1 cellular context compared by ENCODE assay signal in the genomic region with DNA sequence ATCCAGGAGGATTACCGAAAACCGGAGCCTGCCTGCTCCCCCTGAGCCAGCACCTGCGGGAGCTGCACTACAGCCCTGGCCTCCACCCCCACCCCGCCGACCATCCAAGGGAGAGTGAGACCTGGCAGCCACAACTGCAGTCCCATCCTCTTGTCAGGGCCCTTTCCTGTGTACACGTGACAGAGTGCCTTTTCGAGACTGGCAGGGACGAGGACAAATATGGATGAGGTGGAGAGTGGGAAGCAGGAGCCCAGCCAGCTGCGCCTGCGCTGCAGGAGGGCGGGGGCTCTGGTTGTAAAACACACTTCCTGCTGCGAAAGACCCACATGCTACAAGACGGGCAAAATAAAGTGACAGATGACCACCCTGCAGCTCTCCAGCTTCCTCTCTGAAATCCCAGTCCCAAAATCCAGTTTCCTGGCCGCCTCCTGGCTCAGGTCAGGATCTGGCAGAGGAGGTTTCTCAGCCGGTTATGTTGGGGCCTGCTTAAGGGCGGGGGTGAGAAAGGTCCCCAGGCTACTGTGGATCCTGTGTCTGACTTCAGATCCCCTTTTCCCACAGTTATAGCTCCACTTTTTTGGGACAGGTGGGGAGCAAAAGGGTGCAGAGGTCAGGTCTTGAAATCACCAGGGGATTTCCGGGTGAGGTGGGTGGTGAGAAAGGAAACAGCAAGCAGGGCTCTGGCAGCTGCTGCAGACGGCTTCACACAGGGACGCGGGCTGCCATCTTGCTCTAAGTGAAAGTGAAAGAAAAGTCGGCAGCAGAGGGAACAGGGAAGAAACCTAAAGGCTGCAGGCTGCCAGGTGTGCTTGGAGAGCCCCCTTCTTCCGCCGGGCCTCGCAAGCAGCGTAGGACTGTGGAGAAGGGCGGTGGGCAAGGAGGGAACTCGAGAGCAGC.
A peak's percentile ranks its signal among the peaks of the same experiment; 100 is the strongest.
TF ChIP-seq lines count a peak whose summit lies in the region.

A gene with protein sequence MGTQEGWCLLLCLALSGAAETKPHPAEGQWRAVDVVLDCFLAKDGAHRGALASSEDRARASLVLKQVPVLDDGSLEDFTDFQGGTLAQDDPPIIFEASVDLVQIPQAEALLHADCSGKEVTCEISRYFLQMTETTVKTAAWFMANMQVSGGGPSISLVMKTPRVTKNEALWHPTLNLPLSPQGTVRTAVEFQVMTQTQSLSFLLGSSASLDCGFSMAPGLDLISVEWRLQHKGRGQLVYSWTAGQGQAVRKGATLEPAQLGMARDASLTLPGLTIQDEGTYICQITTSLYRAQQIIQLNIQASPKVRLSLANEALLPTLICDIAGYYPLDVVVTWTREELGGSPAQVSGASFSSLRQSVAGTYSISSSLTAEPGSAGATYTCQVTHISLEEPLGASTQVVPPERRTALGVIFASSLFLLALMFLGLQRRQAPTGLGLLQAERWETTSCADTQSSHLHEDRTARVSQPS (plus strand): TSS at position 695 of the 897 bp plus-strand sequence. CDS start 207 bp downstream, outside the sequence.

TF ChIP-seq in K562, 482 proteins besides CTCF, POLR2A, EP300 and RAD21 (continued from another document):
- no peak for TF ChIP-seq ZNF75A (CRISPR knock-in tag; IDR thresholded peaks at IDR 0.05)
- TF ChIP-seq RBM34 (IDR thresholded peaks at IDR 0.05; ENCODE audit: borderline replicate concordance, insufficient read depth, low read length) = no peak
- TF ChIP-seq PHF8 (IDR thresholded peaks at IDR 0.05; ENCODE audit: borderline replicate concordance, low read length) = peak; percentile 48
- TF ChIP-seq, protein P1, sequence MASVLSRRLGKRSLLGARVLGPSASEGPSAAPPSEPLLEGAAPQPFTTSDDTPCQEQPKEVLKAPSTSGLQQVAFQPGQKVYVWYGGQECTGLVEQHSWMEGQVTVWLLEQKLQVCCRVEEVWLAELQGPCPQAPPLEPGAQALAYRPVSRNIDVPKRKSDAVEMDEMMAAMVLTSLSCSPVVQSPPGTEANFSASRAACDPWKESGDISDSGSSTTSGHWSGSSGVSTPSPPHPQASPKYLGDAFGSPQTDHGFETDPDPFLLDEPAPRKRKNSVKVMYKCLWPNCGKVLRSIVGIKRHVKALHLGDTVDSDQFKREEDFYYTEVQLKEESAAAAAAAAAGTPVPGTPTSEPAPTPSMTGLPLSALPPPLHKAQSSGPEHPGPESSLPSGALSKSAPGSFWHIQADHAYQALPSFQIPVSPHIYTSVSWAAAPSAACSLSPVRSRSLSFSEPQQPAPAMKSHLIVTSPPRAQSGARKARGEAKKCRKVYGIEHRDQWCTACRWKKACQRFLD (CRISPR knock-in tag; IDR thresholded peaks at IDR 0.05) = peak; percentile 61; the same call in 1 of the 2 replicates
- no peak for TF ChIP-seq SRSF3 (IDR thresholded peaks at IDR 0.05; ENCODE audit: insufficient read depth, low read length)
- no peak for TF ChIP-seq RFX5 (IDR thresholded peaks at IDR 0.05; ENCODE audit: low read depth, low read length)
- TF ChIP-seq RBM17 (IDR thresholded peaks at IDR 0.05; ENCODE audit: borderline replicate concordance, low read depth, low read length) = no peak
- no peak for TF ChIP-seq TCFL5 (CRISPR knock-in tag; conservative IDR thresholded peaks at IDR 0.05)
- no peak for TF ChIP-seq DPF2 (IDR thresholded peaks at IDR 0.05)
- no peak for TF ChIP-seq ZKSCAN3 (CRISPR knock-in tag; IDR thresholded peaks at IDR 0.05)
- peak; percentile 57; the same call in 1 of the 2 replicates for TF ChIP-seq TAF7 (tag; IDR thresholded peaks at IDR 0.05)
- peak in 2 of 3 experiments; percentile 75 to 84 for TF ChIP-seq YY1 (IDR thresholded peaks at IDR 0.05; ENCODE audit: borderline replicate concordance in 1 of 3, control insufficient read depth in 1 of 3, extremely low read depth in 1 of 3, insufficient read depth in 3 of 3, insufficient read length in 1 of 3, insufficient replicate concordance in 2 of 3, low read depth in 1 of 3, low read length in 2 of 3)
- TF ChIP-seq, protein P2, sequence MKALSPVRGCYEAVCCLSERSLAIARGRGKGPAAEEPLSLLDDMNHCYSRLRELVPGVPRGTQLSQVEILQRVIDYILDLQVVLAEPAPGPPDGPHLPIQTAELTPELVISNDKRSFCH (CRISPR knock-in tag; IDR thresholded peaks at IDR 0.05) = no peak
- TF ChIP-seq, protein P2 (tag; IDR thresholded peaks at IDR 0.05) = peak; percentile 50; the same call in 1 of the 2 replicates
- TF ChIP-seq, protein P3, sequence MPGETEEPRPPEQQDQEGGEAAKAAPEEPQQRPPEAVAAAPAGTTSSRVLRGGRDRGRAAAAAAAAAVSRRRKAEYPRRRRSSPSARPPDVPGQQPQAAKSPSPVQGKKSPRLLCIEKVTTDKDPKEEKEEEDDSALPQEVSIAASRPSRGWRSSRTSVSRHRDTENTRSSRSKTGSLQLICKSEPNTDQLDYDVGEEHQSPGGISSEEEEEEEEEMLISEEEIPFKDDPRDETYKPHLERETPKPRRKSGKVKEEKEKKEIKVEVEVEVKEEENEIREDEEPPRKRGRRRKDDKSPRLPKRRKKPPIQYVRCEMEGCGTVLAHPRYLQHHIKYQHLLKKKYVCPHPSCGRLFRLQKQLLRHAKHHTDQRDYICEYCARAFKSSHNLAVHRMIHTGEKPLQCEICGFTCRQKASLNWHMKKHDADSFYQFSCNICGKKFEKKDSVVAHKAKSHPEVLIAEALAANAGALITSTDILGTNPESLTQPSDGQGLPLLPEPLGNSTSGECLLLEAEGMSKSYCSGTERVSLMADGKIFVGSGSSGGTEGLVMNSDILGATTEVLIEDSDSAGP (CRISPR knock-in tag; IDR thresholded peaks at IDR 0.05) = no peak
- peak; percentile 58; the same call in 1 of the 2 replicates for TF ChIP-seq GTF2E2 (tag; IDR thresholded peaks at IDR 0.05)
- TF ChIP-seq, protein P4, sequence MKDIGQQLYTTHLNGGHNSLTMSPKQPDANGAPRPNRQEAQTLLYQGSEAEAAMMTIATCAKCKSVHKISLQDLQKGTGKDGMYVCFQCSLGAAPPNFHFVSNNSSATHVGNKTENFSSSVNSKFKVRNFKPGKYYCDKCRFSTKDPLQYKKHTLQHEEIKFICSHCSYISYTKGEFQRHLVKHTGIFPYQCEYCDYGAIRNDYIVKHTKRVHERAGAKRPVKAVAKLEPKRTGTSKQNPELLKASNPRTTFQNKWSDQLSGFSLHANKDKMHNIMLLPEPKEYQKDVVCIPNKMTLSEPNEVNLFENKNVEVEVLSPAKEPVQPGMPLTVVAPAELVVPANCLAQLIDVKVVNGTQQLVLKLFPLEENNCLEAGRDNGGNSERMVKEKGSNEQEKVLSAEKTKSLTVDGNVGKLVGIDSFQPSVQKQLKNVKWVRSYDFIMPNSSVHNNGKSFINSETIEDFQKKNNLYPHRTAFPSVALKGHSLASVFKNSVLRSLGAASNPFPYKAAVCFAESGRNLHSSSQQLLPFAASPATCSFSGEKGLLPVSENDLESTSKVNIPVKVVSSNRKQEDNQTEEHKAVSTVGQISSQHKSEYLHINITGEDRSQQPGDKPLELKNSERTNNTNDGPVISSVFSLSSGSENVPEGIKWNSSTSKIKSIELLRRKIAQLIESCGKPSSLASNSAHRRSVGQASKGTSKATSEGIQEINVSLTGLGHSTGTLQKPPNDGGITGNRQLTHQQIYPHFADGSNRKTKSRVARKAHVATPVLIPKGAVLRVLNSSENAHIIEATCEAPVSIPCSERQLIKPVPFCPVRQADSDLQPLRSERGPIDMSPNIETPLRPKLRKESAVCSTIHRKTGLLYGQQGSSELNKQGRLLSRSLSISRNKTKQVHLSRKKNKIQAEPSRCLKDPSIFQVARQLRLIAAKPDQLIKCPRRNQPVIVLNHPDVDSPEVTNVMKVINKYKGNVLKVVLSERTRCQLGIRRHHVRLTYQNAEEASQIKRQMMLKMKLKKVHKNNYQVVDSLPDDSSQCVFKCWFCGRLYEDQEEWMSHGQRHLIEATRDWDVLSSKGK (CRISPR knock-in tag; IDR thresholded peaks at IDR 0.05) = no peak
- TF ChIP-seq ZNF707 (CRISPR knock-in tag; conservative IDR thresholded peaks at IDR 0.05) = no peak
- no peak for TF ChIP-seq POLR2AphosphoS2 (IDR thresholded peaks at IDR 0.05; ENCODE audit: low read length)
- no peak for TF ChIP-seq ESRRB (CRISPR knock-in tag; IDR thresholded peaks at IDR 0.05; ENCODE audit: borderline replicate concordance)
- TF ChIP-seq GATAD2A (IDR thresholded peaks at IDR 0.05) = no peak
- TF ChIP-seq, protein P5, sequence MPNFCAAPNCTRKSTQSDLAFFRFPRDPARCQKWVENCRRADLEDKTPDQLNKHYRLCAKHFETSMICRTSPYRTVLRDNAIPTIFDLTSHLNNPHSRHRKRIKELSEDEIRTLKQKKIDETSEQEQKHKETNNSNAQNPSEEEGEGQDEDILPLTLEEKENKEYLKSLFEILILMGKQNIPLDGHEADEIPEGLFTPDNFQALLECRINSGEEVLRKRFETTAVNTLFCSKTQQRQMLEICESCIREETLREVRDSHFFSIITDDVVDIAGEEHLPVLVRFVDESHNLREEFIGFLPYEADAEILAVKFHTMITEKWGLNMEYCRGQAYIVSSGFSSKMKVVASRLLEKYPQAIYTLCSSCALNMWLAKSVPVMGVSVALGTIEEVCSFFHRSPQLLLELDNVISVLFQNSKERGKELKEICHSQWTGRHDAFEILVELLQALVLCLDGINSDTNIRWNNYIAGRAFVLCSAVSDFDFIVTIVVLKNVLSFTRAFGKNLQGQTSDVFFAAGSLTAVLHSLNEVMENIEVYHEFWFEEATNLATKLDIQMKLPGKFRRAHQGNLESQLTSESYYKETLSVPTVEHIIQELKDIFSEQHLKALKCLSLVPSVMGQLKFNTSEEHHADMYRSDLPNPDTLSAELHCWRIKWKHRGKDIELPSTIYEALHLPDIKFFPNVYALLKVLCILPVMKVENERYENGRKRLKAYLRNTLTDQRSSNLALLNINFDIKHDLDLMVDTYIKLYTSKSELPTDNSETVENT (CRISPR knock-in tag; IDR thresholded peaks at IDR 0.05) = no peak
- TF ChIP-seq, protein P6, sequence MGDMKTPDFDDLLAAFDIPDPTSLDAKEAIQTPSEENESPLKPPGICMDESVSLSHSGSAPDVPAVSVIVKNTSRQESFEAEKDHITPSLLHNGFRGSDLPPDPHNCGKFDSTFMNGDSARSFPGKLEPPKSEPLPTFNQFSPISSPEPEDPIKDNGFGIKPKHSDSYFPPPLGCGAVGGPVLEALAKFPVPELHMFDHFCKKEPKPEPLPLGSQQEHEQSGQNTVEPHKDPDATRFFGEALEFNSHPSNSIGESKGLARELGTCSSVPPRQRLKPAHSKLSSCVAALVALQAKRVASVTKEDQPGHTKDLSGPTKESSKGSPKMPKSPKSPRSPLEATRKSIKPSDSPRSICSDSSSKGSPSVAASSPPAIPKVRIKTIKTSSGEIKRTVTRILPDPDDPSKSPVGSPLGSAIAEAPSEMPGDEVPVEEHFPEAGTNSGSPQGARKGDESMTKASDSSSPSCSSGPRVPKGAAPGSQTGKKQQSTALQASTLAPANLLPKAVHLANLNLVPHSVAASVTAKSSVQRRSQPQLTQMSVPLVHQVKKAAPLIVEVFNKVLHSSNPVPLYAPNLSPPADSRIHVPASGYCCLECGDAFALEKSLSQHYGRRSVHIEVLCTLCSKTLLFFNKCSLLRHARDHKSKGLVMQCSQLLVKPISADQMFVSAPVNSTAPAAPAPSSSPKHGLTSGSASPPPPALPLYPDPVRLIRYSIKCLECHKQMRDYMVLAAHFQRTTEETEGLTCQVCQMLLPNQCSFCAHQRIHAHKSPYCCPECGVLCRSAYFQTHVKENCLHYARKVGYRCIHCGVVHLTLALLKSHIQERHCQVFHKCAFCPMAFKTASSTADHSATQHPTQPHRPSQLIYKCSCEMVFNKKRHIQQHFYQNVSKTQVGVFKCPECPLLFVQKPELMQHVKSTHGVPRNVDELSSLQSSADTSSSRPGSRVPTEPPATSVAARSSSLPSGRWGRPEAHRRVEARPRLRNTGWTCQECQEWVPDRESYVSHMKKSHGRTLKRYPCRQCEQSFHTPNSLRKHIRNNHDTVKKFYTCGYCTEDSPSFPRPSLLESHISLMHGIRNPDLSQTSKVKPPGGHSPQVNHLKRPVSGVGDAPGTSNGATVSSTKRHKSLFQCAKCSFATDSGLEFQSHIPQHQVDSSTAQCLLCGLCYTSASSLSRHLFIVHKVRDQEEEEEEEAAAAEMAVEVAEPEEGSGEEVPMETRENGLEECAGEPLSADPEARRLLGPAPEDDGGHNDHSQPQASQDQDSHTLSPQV (IDR thresholded peaks at IDR 0.05) = peak; percentile 63
- TF ChIP-seq ZNF316 (IDR thresholded peaks at IDR 0.05) = no peak
- no peak for TF ChIP-seq LEF1 (IDR thresholded peaks at IDR 0.05)
- peak; percentile 45 for TF ChIP-seq KDM5B (IDR thresholded peaks at IDR 0.05; ENCODE audit: insufficient replicate concordance, low read depth, low read length)
- TF ChIP-seq, protein P7, sequence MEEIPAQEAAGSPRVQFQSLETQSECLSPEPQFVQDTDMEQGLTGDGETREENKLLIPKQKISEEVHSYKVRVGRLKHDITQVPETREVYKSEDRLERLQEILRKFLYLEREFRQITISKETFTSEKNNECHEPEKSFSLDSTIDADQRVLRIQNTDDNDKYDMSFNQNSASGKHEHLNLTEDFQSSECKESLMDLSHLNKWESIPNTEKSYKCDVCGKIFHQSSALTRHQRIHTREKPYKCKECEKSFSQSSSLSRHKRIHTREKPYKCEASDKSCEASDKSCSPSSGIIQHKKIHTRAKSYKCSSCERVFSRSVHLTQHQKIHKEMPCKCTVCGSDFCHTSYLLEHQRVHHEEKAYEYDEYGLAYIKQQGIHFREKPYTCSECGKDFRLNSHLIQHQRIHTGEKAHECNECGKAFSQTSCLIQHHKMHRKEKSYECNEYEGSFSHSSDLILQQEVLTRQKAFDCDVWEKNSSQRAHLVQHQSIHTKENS (CRISPR knock-in tag; IDR thresholded peaks at IDR 0.05) = no peak
